In the genomic region with DNA sequence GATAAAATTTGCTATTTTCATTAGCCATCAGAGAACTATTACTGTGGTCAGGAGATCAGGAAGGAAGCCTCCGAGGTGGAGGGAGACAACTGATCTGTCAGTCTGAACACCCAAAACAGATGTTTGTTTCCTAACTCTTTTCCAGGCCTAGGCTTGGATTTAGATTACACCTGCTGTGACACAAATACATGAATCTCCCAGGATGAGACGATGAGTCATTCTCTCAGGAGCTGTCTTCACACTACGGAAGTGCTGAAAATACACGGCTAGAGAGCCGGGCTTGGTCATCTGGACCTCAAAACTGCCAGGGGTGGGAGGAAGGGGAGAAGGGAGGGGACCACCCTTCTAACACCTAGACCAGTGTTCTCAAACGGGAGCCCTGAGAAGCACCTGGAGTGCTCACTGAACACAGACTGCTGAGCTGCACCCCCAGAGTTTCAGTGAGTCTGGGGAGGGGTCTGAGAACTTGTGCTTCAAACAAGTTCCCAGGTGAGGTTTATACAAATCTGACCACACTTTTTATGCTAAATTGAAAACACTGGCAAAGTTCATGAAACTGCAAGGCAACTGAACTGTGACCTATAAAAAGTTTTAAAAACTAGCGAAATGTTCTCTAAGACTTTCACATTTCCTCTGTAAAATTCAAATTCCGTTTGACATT, we compare ENCODE assay signal across 9 cellular contexts.
DNase-seq lines count a peak whose midpoint lies in the region; ATAC-seq and TF ChIP-seq lines count a peak whose summit lies in the region.
"Had no signal": no experiment of that assay in that cellular context is flagged by ENCODE, and none has a peak within 500 bp of the region (broad histone marks: within the 10 kb centered on the region; RNA-seq: fewer than 3 reads in every experiment).

No MANE protein-coding gene starts in this region.

- H3K4me1 Mint-ChIP-seq in effector memory CD8-positive, alpha-beta T cell (ENCODE audit: low read depth in 2 of 2): peaks cover 0 to 3% of the 10 kb centered on the region in 2 donors

- intact Hi-C loops in left lung (cut with DNase I): no loop called here

- DNase-seq in NCI-H345 (lab: John Stamatoyannopoulos, UW) (peak; percentile 55), omental fat pad (ENCODE audit: low spot score) (no peak), NOMO-1 treated with DMSO at 0.1 percent for 48 hours (lab: John Stamatoyannopoulos, UW; ENCODE audit: unreplicated experiment) (no peak), left lung (no peak)
- DNase-seq in stimulated activated naive CD8-positive, alpha-beta T cell treated with anti-CD3 and anti-CD28 coated beads, Interleukin-15, Interleukin-2, amounts not matched to agents 100 U/mL and 50 U/mL, for 24 hours: no peak
- DNase-seq in effector memory CD8-positive, alpha-beta T cell: no peak
- DNase-seq: stimulated activated CD4-positive, alpha-beta T cell treated with anti-CD3 and anti-CD28 coated beads, Interleukin-4, amount 100 ng/mL, for 24 hours had no signal

- H3K27me3 Mint-ChIP-seq in effector memory CD8-positive, alpha-beta T cell: peaks cover 0 to 9% of the 10 kb centered on the region in 2 donors

- no peak for TF ChIP-seq CTCF in omental fat pad (IDR thresholded peaks at IDR 0.05)
- TF ChIP-seq CTCF in left lung (IDR thresholded peaks at IDR 0.05): no peak

- no peak overlapping the region for H3K4me3 ChIP-seq in left lung

- no peaks in the 10 kb centered on the region for H3K9me3 ChIP-seq in left lung

- H3K4me3 Mint-ChIP-seq in effector memory CD8-positive, alpha-beta T cell: no peak overlapping the region

- no peaks in the 10 kb centered on the region for H3K27me3 ChIP-seq in left lung

- ATAC-seq in GM19025 (IDR thresholded peaks at IDR 0.05; ENCODE audit: low read depth, unreplicated experiment) (peak; percentile 27), HG02870 (IDR thresholded peaks at IDR 0.05; ENCODE audit: unreplicated experiment) (peak; percentile 20), omental fat pad (ENCODE audit: low FRiP score) (peak; percentile 62), left lung (no peak)
- no peak for ATAC-seq in stimulated activated naive CD8-positive, alpha-beta T cell treated with anti-CD3 and anti-CD28 coated beads, Interleukin-15, Interleukin-2, amounts not matched to agents 100 U/mL and 50 U/mL, for 24 hours
- ATAC-seq in effector memory CD8-positive, alpha-beta T cell (replicated peaks): no peak

- H3K27ac ChIP-seq in left lung: no peak overlapping the region

- H3K27ac Mint-ChIP-seq in effector memory CD8-positive, alpha-beta T cell: no peak overlapping the region

- H3K4me1 ChIP-seq in left lung: no peaks in the 10 kb centered on the region

- H3K36me3 Mint-ChIP-seq in effector memory CD8-positive, alpha-beta T cell (ENCODE audit: insufficient read depth): no peaks in the 10 kb centered on the region

- no peaks in the 10 kb centered on the region for H3K9me3 Mint-ChIP-seq in effector memory CD8-positive, alpha-beta T cell

- no peaks in the 10 kb centered on the region for H3K36me3 ChIP-seq in left lung

Comparison
In these comparisons a context has a peak if more than half of its experiments do, and no peak if none do; other contexts are left out.
1. ATAC-seq: peak in GM19025 (single experiment), HG02870 (single experiment) and omental fat pad (single experiment); none in stimulated activated naive CD8-positive, alpha-beta T cell treated with anti-CD3 and anti-CD28 coated beads, Interleukin-15, Interleukin-2, amounts not matched to agents 100 U/mL and 50 U/mL, for 24 hours (single experiment), left lung (single experiment) and effector memory CD8-positive, alpha-beta T cell (single experiment).